ENCODE assay signal across 2 cellular contexts in the genomic region with DNA sequence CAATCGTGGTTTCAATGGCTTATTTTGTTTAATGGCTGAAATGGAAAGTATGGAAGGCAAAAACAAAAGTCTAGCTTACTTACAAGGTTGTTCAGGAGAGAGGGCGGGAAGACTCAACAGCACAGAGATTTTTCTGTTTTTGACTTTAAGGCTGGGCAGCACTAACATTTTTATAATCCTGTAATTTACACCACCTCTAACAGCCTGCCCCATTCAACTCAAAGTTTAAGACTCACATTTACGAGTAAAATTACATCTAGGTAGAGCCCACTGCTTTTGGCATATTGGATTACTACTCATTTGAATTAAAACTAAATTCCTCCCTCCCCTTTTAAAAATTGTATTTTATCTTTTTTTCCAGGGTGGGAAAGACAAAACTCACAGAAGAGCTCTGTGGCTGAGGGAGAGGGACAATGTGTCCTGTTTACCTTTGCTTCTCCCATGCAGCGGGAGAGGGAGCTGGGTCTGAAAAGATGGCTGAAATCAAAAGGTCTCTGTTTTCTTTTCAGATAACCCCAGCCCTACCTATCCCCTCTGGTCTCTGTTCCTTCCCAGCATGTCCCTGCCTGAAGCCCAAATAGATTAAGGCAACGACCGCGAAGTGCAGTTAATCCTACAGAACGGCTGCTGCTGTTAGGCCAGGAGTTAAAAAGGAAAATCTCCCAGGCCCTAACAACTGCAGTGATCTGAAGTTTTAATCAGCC.
TF ChIP-seq lines count a peak whose summit lies in the region.

No MANE protein-coding gene starts in this region.

TF ChIP-seq in GM23338, 12 proteins besides CTCF, POLR2A, EP300 and RAD21 (continues in another document):
- TF ChIP-seq, protein P1, sequence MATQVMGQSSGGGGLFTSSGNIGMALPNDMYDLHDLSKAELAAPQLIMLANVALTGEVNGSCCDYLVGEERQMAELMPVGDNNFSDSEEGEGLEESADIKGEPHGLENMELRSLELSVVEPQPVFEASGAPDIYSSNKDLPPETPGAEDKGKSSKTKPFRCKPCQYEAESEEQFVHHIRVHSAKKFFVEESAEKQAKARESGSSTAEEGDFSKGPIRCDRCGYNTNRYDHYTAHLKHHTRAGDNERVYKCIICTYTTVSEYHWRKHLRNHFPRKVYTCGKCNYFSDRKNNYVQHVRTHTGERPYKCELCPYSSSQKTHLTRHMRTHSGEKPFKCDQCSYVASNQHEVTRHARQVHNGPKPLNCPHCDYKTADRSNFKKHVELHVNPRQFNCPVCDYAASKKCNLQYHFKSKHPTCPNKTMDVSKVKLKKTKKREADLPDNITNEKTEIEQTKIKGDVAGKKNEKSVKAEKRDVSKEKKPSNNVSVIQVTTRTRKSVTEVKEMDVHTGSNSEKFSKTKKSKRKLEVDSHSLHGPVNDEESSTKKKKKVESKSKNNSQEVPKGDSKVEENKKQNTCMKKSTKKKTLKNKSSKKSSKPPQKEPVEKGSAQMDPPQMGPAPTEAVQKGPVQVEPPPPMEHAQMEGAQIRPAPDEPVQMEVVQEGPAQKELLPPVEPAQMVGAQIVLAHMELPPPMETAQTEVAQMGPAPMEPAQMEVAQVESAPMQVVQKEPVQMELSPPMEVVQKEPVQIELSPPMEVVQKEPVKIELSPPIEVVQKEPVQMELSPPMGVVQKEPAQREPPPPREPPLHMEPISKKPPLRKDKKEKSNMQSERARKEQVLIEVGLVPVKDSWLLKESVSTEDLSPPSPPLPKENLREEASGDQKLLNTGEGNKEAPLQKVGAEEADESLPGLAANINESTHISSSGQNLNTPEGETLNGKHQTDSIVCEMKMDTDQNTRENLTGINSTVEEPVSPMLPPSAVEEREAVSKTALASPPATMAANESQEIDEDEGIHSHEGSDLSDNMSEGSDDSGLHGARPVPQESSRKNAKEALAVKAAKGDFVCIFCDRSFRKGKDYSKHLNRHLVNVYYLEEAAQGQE (IDR thresholded peaks at IDR 0.05; ENCODE audit: unreplicated experiment) = no peak
- no peak for TF ChIP-seq NANOG (IDR thresholded peaks at IDR 0.05; ENCODE audit: borderline replicate concordance)
- no peak for TF ChIP-seq EZH2phosphoT487 (IDR thresholded peaks at IDR 0.05; ENCODE audit: unreplicated experiment)
- TF ChIP-seq, protein P2, sequence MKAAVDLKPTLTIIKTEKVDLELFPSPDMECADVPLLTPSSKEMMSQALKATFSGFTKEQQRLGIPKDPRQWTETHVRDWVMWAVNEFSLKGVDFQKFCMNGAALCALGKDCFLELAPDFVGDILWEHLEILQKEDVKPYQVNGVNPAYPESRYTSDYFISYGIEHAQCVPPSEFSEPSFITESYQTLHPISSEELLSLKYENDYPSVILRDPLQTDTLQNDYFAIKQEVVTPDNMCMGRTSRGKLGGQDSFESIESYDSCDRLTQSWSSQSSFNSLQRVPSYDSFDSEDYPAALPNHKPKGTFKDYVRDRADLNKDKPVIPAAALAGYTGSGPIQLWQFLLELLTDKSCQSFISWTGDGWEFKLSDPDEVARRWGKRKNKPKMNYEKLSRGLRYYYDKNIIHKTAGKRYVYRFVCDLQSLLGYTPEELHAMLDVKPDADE (IDR thresholded peaks at IDR 0.05) = no peak
- no peak for TF ChIP-seq CREB1 (CRISPR knock-in tag; IDR thresholded peaks at IDR 0.05; ENCODE audit: low read depth)
- no peak for TF ChIP-seq ZNF114 (CRISPR knock-in tag; IDR thresholded peaks at IDR 0.05)
- TF ChIP-seq EZH2 (IDR thresholded peaks at IDR 0.05; ENCODE audit: low read depth, unreplicated experiment) = no peak
- no peak for TF ChIP-seq STAT1 (IDR thresholded peaks at IDR 0.05; ENCODE audit: unreplicated experiment)
- no peak for TF ChIP-seq POLR2AphosphoS5 (IDR thresholded peaks at IDR 0.05; ENCODE audit: low read depth)

TF ChIP-seq in WTC11, 78 proteins besides CTCF, POLR2A, EP300 and RAD21 (continued from another document):
- TF ChIP-seq, protein P3, sequence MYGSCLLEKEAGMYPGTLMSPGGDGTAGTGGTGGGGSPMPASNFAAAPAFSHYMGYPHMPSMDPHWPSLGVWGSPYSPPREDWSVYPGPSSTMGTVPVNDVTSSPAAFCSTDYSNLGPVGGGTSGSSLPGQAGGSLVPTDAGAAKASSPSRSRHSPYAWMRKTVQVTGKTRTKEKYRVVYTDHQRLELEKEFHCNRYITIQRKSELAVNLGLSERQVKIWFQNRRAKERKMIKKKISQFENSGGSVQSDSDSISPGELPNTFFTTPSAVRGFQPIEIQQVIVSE (CRISPR knock-in tag; IDR thresholded peaks at IDR 0.05; ENCODE audit: borderline replicate concordance) = no peak
- TF ChIP-seq, protein P4, sequence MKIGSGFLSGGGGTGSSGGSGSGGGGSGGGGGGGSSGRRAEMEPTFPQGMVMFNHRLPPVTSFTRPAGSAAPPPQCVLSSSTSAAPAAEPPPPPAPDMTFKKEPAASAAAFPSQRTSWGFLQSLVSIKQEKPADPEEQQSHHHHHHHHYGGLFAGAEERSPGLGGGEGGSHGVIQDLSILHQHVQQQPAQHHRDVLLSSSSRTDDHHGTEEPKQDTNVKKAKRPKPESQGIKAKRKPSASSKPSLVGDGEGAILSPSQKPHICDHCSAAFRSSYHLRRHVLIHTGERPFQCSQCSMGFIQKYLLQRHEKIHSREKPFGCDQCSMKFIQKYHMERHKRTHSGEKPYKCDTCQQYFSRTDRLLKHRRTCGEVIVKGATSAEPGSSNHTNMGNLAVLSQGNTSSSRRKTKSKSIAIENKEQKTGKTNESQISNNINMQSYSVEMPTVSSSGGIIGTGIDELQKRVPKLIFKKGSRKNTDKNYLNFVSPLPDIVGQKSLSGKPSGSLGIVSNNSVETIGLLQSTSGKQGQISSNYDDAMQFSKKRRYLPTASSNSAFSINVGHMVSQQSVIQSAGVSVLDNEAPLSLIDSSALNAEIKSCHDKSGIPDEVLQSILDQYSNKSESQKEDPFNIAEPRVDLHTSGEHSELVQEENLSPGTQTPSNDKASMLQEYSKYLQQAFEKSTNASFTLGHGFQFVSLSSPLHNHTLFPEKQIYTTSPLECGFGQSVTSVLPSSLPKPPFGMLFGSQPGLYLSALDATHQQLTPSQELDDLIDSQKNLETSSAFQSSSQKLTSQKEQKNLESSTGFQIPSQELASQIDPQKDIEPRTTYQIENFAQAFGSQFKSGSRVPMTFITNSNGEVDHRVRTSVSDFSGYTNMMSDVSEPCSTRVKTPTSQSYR (CRISPR knock-in tag; IDR thresholded peaks at IDR 0.05) = no peak
- no peak for TF ChIP-seq SOX15 (CRISPR knock-in tag; IDR thresholded peaks at IDR 0.05)
- TF ChIP-seq, protein P5, sequence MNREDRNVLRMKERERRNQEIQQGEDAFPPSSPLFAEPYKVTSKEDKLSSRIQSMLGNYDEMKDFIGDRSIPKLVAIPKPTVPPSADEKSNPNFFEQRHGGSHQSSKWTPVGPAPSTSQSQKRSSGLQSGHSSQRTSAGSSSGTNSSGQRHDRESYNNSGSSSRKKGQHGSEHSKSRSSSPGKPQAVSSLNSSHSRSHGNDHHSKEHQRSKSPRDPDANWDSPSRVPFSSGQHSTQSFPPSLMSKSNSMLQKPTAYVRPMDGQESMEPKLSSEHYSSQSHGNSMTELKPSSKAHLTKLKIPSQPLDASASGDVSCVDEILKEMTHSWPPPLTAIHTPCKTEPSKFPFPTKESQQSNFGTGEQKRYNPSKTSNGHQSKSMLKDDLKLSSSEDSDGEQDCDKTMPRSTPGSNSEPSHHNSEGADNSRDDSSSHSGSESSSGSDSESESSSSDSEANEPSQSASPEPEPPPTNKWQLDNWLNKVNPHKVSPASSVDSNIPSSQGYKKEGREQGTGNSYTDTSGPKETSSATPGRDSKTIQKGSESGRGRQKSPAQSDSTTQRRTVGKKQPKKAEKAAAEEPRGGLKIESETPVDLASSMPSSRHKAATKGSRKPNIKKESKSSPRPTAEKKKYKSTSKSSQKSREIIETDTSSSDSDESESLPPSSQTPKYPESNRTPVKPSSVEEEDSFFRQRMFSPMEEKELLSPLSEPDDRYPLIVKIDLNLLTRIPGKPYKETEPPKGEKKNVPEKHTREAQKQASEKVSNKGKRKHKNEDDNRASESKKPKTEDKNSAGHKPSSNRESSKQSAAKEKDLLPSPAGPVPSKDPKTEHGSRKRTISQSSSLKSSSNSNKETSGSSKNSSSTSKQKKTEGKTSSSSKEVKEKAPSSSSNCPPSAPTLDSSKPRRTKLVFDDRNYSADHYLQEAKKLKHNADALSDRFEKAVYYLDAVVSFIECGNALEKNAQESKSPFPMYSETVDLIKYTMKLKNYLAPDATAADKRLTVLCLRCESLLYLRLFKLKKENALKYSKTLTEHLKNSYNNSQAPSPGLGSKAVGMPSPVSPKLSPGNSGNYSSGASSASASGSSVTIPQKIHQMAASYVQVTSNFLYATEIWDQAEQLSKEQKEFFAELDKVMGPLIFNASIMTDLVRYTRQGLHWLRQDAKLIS (CRISPR knock-in tag; IDR thresholded peaks at IDR 0.05; ENCODE audit: borderline replicate concordance) = no peak
- TF ChIP-seq ESRRA (CRISPR knock-in tag; IDR thresholded peaks at IDR 0.05; ENCODE audit: borderline replicate concordance) = no peak
- TF ChIP-seq ETV6 (CRISPR knock-in tag; IDR thresholded peaks at IDR 0.05) = no peak
- TF ChIP-seq, protein P6, sequence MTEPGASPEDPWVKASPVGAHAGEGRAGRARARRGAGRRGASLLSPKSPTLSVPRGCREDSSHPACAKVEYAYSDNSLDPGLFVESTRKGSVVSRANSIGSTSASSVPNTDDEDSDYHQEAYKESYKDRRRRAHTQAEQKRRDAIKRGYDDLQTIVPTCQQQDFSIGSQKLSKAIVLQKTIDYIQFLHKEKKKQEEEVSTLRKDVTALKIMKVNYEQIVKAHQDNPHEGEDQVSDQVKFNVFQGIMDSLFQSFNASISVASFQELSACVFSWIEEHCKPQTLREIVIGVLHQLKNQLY (CRISPR knock-in tag; IDR thresholded peaks at IDR 0.05) = no peak
- TF ChIP-seq, protein P7, sequence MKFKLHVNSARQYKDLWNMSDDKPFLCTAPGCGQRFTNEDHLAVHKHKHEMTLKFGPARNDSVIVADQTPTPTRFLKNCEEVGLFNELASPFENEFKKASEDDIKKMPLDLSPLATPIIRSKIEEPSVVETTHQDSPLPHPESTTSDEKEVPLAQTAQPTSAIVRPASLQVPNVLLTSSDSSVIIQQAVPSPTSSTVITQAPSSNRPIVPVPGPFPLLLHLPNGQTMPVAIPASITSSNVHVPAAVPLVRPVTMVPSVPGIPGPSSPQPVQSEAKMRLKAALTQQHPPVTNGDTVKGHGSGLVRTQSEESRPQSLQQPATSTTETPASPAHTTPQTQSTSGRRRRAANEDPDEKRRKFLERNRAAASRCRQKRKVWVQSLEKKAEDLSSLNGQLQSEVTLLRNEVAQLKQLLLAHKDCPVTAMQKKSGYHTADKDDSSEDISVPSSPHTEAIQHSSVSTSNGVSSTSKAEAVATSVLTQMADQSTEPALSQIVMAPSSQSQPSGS (CRISPR knock-in tag; IDR thresholded peaks at IDR 0.05; ENCODE audit: borderline replicate concordance, low read depth) = no peak
- TF ChIP-seq, protein P8, sequence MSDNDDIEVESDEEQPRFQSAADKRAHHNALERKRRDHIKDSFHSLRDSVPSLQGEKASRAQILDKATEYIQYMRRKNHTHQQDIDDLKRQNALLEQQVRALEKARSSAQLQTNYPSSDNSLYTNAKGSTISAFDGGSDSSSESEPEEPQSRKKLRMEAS (CRISPR knock-in tag; IDR thresholded peaks at IDR 0.05) = no peak
- TF ChIP-seq, protein P9, sequence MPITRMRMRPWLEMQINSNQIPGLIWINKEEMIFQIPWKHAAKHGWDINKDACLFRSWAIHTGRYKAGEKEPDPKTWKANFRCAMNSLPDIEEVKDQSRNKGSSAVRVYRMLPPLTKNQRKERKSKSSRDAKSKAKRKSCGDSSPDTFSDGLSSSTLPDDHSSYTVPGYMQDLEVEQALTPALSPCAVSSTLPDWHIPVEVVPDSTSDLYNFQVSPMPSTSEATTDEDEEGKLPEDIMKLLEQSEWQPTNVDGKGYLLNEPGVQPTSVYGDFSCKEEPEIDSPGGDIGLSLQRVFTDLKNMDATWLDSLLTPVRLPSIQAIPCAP (CRISPR knock-in tag; IDR thresholded peaks at IDR 0.05) = no peak
- no peak for TF ChIP-seq ZNF138 (CRISPR knock-in tag; conservative IDR thresholded peaks at IDR 0.05)
